1 cellular context compared by ENCODE assay signal in the genomic region with DNA sequence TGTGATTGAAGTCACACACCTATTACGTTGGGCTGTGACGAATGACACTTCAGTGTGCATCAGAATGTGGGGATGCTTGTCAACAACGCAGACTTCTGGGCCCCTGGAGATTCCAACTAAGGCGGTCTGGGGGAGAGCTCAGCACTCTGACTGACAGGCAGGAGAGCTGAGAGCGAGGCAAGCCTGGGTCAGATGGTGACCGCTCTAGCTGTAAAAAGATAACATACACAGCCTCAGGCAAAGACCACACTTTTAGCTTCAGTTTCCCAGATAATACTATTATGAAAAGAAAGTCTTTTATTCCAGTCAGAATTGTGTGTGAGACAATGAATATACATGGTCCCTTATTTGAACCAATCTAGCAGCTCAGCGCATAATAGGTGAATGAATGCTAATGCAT.
TF ChIP-seq lines count a peak whose summit lies in the region.

No MANE protein-coding gene starts in this region.

TF ChIP-seq in WTC11, 78 proteins besides CTCF, POLR2A, EP300 and RAD21 (continued from another document):
- TF ChIP-seq STAT6 (CRISPR knock-in tag; conservative IDR thresholded peaks at IDR 0.05; ENCODE audit: low read depth) = no peak
- TF ChIP-seq HMGXB4 (CRISPR knock-in tag; IDR thresholded peaks at IDR 0.05) = no peak
- TF ChIP-seq ZNF121 (CRISPR knock-in tag; IDR thresholded peaks at IDR 0.05) = no peak
- TF ChIP-seq, protein P1, sequence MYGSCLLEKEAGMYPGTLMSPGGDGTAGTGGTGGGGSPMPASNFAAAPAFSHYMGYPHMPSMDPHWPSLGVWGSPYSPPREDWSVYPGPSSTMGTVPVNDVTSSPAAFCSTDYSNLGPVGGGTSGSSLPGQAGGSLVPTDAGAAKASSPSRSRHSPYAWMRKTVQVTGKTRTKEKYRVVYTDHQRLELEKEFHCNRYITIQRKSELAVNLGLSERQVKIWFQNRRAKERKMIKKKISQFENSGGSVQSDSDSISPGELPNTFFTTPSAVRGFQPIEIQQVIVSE (CRISPR knock-in tag; IDR thresholded peaks at IDR 0.05; ENCODE audit: borderline replicate concordance) = no peak
- TF ChIP-seq SMAD4 (CRISPR knock-in tag; IDR thresholded peaks at IDR 0.05) = no peak
- TF ChIP-seq ZNF138 (CRISPR knock-in tag; conservative IDR thresholded peaks at IDR 0.05) = no peak
- TF ChIP-seq NR2C2 (CRISPR knock-in tag; IDR thresholded peaks at IDR 0.05) = no peak
